In the genomic region with DNA sequence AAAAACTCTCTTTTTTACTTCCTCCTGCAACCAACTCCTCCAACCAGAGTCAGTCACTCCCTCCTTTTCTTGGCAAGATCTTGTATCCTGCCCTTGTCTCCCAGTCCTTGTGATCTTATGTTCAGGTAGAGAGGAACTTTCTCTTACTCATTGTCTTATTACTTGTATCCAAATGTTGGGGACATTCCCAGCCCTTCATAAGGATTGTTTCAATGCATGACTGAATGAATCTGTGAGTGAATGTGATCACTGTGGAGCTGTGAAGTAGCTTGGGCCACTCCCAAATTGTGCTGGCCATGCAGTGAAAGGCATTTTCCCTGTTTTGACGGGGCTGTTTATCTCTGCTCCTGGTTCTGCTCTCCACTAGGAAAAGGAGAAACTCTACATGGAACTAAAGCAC, we compare ENCODE assay signal across 17 cellular contexts.
"Had no signal": no experiment of that assay in that cellular context is flagged by ENCODE, and none has a peak within 500 bp of the region (broad histone marks: within the 10 kb centered on the region; RNA-seq: fewer than 3 reads in every experiment).

No MANE protein-coding gene starts in this region.

- H3K4me3 Mint-ChIP-seq: activated naive CD8-positive, alpha-beta T cell treated with anti-CD3 and anti-CD28 coated beads, Interleukin-2, amount 10 ng/mL, durations not matched to agents 7 days and 5 days; endodermal cell; memory B cell; natural killer cell; stimulated activated naive B cell treated with anti-CD40 and anti-IgM and Interleukin-4, amounts not matched to agents 10 μg/mL and 1 μg/mL and 100 μg/mL, for 72 hours; T-helper 2 cell treated with Interferon-gamma antibody and Interleukin-4, amounts not matched to agents 5 μg/mL and 100 μg/mL, for 36 hours had no signal

- DNase-seq: activated naive CD4-positive, alpha-beta T cell; activated naive CD8-positive, alpha-beta T cell treated with anti-CD3 and anti-CD28 coated beads, Interleukin-2, amount 10 ng/mL, durations not matched to agents 7 days and 5 days; activated T-cell treated with anti-CD3 and anti-CD28 coated beads for 4 hours; dorsolateral prefrontal cortex; endodermal cell; hippocampal formation; kidney; left ventricle myocardium inferior; natural killer cell; nucleus accumbens; posterior cingulate gyrus; stimulated activated CD4-positive, alpha-beta T cell treated with anti-CD3 and anti-CD28 coated beads, Interleukin-15, amount 100 ng/mL, for 24 hours; stimulated activated CD4-positive, alpha-beta T cell treated with anti-CD3 and anti-CD28 coated beads, Interleukin-4, amount 100 ng/mL, for 1 hour; stimulated activated naive B cell treated with anti-CD40 and anti-IgM and Interleukin-4, amounts not matched to agents 10 μg/mL and 1 μg/mL and 100 μg/mL, for 72 hours; trophoblast cell had no signal

- H3K4me1 Mint-ChIP-seq: activated naive CD8-positive, alpha-beta T cell treated with anti-CD3 and anti-CD28 coated beads, Interleukin-2, amount 10 ng/mL, durations not matched to agents 7 days and 5 days; memory B cell; natural killer cell; stimulated activated naive B cell treated with anti-CD40 and anti-IgM and Interleukin-4, amounts not matched to agents 10 μg/mL and 1 μg/mL and 100 μg/mL, for 72 hours had no signal

- H3K4me3 ChIP-seq: dorsolateral prefrontal cortex, left ventricle myocardium inferior had no signal

- H3K4me1 ChIP-seq: left ventricle myocardium inferior had no signal

- ATAC-seq: natural killer cell; stimulated activated naive B cell treated with anti-CD40 and anti-IgM and Interleukin-4, amounts not matched to agents 10 μg/mL and 1 μg/mL and 100 μg/mL, for 72 hours had no signal

- H3K9me3 Mint-ChIP-seq: activated naive CD8-positive, alpha-beta T cell treated with anti-CD3 and anti-CD28 coated beads, Interleukin-2, amount 10 ng/mL, durations not matched to agents 7 days and 5 days; endodermal cell; memory B cell; natural killer cell; stimulated activated naive B cell treated with anti-CD40 and anti-IgM and Interleukin-4, amounts not matched to agents 10 μg/mL and 1 μg/mL and 100 μg/mL, for 72 hours; T-helper 2 cell treated with Interferon-gamma antibody and Interleukin-4, amounts not matched to agents 5 μg/mL and 100 μg/mL, for 36 hours had no signal

- H3K27ac Mint-ChIP-seq: activated naive CD8-positive, alpha-beta T cell treated with anti-CD3 and anti-CD28 coated beads, Interleukin-2, amount 10 ng/mL, durations not matched to agents 7 days and 5 days; endodermal cell; memory B cell; natural killer cell; stimulated activated naive B cell treated with anti-CD40 and anti-IgM and Interleukin-4, amounts not matched to agents 10 μg/mL and 1 μg/mL and 100 μg/mL, for 72 hours; T-helper 2 cell treated with Interferon-gamma antibody and Interleukin-4, amounts not matched to agents 5 μg/mL and 100 μg/mL, for 36 hours had no signal

- H3K9me3 ChIP-seq: left ventricle myocardium inferior had no signal

- H3K36me3 ChIP-seq: left ventricle myocardium inferior had no signal

- H3K36me3 Mint-ChIP-seq: activated naive CD8-positive, alpha-beta T cell treated with anti-CD3 and anti-CD28 coated beads, Interleukin-2, amount 10 ng/mL, durations not matched to agents 7 days and 5 days; memory B cell; natural killer cell; stimulated activated naive B cell treated with anti-CD40 and anti-IgM and Interleukin-4, amounts not matched to agents 10 μg/mL and 1 μg/mL and 100 μg/mL, for 72 hours had no signal

- H3K27ac ChIP-seq: dorsolateral prefrontal cortex, left ventricle myocardium inferior had no signal
